Comparison of ENCODE assay signal across 11 cellular contexts in genomic region chr10:70221030-70221429, GRCh38. TPM values are rescaled to one million over a fixed set of nuclear protein-coding genes. Genes with fewer than 3 reads are reported as not detected.
A peak's percentile ranks its signal among the peaks of the same experiment; 100 is the strongest.
DNase-seq lines count a peak whose midpoint lies in the region; ATAC-seq and TF ChIP-seq lines count a peak whose summit lies in the region.
"Had no signal": no experiment of that assay in that cellular context is flagged by ENCODE, and none has a peak within 500 bp of the region (broad histone marks: within the 10 kb centered on the region; RNA-seq: fewer than 3 reads in every experiment).

No MANE protein-coding gene starts in this region.

- no peak overlapping the region for H2BK15ac ChIP-seq in IMR-90 (ENCODE audit: low read depth, low read length)

- H3K27me3 ChIP-seq in IMR-90 (ENCODE audit: control insufficient read depth, insufficient read depth, low read length) (no peaks in the 10 kb centered on the region), stomach (no peaks in the 10 kb centered on the region)
- H3K27me3 ChIP-seq: adrenal gland had no signal

- H3K9ac ChIP-seq in IMR-90 (ENCODE audit: low read depth, low read length) = no peak overlapping the region

- intact Hi-C loops in IMR-90 (cut with micrococcal nuclease) (loop anchor here (1.0 to 5.0 kb wide), 3 partner anchors 110 to 321 kb away; no protein-coding TSS in a partner anchor), stomach (cut with DNase I; ENCODE audit: low total_unique reads) (loop anchor here (5.0 kb wide), 1 partner anchor 146 kb away; no protein-coding TSS in a partner anchor)

- no CpG with 5 or more reads among the region's 1 CpG for WGBS in IMR-90 (ENCODE audit: extremely low coverage in 2 of 2, insufficient read length in 1 of 2), 2 experiments
- WGBS in stomach, 5 donors = 3 to 37% (median 14%) methylated on average over 1 of the region's 1 CpG

- BruUV-seq in IMR-90 (replicated peaks; lab: Mats Ljungman, UMichigan) = no TSS peak

- H3K27me3 Mint-ChIP-seq in T-helper 2 cell treated with Interferon-gamma antibody and Interleukin-4, amounts not matched to agents 5 μg/mL and 100 μg/mL, for 36 hours (ENCODE audit: low read depth) = no peaks in the 10 kb centered on the region
- H3K27me3 Mint-ChIP-seq in effector memory CD8-positive, alpha-beta T cell = no peaks in the 10 kb centered on the region

- peaks cover 5% of the 10 kb centered on the region for H3K36me3 ChIP-seq in IMR-90 (ENCODE audit: control insufficient read depth, insufficient read depth, low read length)
- H3K36me3 ChIP-seq in stomach = peaks cover 0 to 29% (median 27%) of the 10 kb centered on the region in 4 donors
- H3K36me3 ChIP-seq: adrenal gland had no signal

- H3K4me3 ChIP-seq in IMR-90 (ENCODE audit: insufficient read depth, low read depth, low read length) = no peak overlapping the region
- peak overlapping the region in 1 of 4 donors; percentile 6 for H3K4me3 ChIP-seq in stomach
- H3K4me3 ChIP-seq: adrenal gland had no signal

- H3K4me1 Mint-ChIP-seq in T-helper 2 cell treated with Interferon-gamma antibody and Interleukin-4, amounts not matched to agents 5 μg/mL and 100 μg/mL, for 36 hours (ENCODE audit: low read depth) = peaks cover 28% of the 10 kb centered on the region
- peaks cover 12 to 13% of the 10 kb centered on the region in 2 donors for H3K4me1 Mint-ChIP-seq in effector memory CD8-positive, alpha-beta T cell (ENCODE audit: low read depth in 2 of 2)

- no peak overlapping the region for H3K4me2 ChIP-seq in IMR-90 (ENCODE audit: low read depth, low read length)

- dilution Hi-C loops in IMR-90 (cut with HindIII; ENCODE audit: low sequenced_read_pairs, unreplicated experiment) = no loop called here

- in situ Hi-C loops in IMR-90 (cut with MboI; ENCODE audit: low sequenced_read_pairs) = no loop called here

- peak overlapping the region; percentile 73 for H3K4me3 Mint-ChIP-seq in T-helper 2 cell treated with Interferon-gamma antibody and Interleukin-4, amounts not matched to agents 5 μg/mL and 100 μg/mL, for 36 hours
- H3K4me3 Mint-ChIP-seq in effector memory CD8-positive, alpha-beta T cell = peak overlapping the region; percentile 1 to 46

- H3K18ac ChIP-seq in IMR-90 (ENCODE audit: low read depth, low read length) = no peak overlapping the region

- H3K4ac ChIP-seq in IMR-90 (ENCODE audit: low read depth, low read length) = no peak overlapping the region

- CTCF ChIA-PET in IMR-90 (lab: Yijun Ruan, JAX) = interaction anchor here (1.0 to 4.5 kb wide), 3 partner anchors 11 to 237 kb away, joined by 3 to 61 read pairs (median 8); no protein-coding TSS in a partner anchor

- peaks cover 28% of the 10 kb centered on the region for H3K36me3 Mint-ChIP-seq in T-helper 2 cell treated with Interferon-gamma antibody and Interleukin-4, amounts not matched to agents 5 μg/mL and 100 μg/mL, for 36 hours (ENCODE audit: low read depth)
- H3K36me3 Mint-ChIP-seq in effector memory CD8-positive, alpha-beta T cell (ENCODE audit: insufficient read depth) = peaks cover 12% of the 10 kb centered on the region

- H3K27ac Mint-ChIP-seq in T-helper 2 cell treated with Interferon-gamma antibody and Interleukin-4, amounts not matched to agents 5 μg/mL and 100 μg/mL, for 36 hours = peak overlapping the region; percentile 73
- peak overlapping the region; percentile 48 to 59 for H3K27ac Mint-ChIP-seq in effector memory CD8-positive, alpha-beta T cell

- TF ChIP-seq POLR2A in IMR-90 (IDR thresholded peaks at IDR 0.05; ENCODE audit: low read depth, low read length) = no peak
- no peak for TF ChIP-seq POLR2A in stomach (IDR thresholded peaks at IDR 0.05)

- POLR2A ChIA-PET in IMR-90 (lab: Charles Lee; ENCODE audit: unreplicated experiment) = no interaction called here

- H4K20me1 ChIP-seq in IMR-90 (ENCODE audit: insufficient read depth, low read length) = peaks cover 14% of the 10 kb centered on the region

- H3K27ac ChIP-seq in IMR-90 (ENCODE audit: insufficient read depth, low read length) (no peak overlapping the region), stomach (peak overlapping the region in 3 of 5 donors; percentile 24 to 49 (median 25))

- H2BK120ac ChIP-seq in IMR-90 (ENCODE audit: low read depth, low read length) = no peak overlapping the region

- no peak for TF ChIP-seq RAD21 in IMR-90 (IDR thresholded peaks at IDR 0.05; ENCODE audit: low read length)

- H4K5ac ChIP-seq in IMR-90 (ENCODE audit: low read depth, low read length) = no peak overlapping the region; the same call in 1 of the 2 replicates

- no peak for DNase-seq in T-helper 2 cell treated with Interferon-gamma antibody and Interleukin-4, amounts not matched to agents 5 μg/mL and 100 μg/mL, for 36 hours (ENCODE audit: low spot score)
- DNase-seq in T-helper 2 cell (no peak), IMR-90 (no peak), stomach (no peak), COLO668 (lab: John Stamatoyannopoulos, UW; ENCODE audit: unreplicated experiment) (no peak), LoVo (ENCODE audit: low spot score) (no peak)
- no peak for DNase-seq in effector memory CD8-positive, alpha-beta T cell
- DNase-seq: GF-D8, right cardiac atrium had no signal

- H2BK5ac ChIP-seq in IMR-90 (ENCODE audit: low read depth, low read length, poor library complexity, severe bottlenecking) = peak overlapping the region; percentile 76

- no peak for TF ChIP-seq EP300 in stomach (IDR thresholded peaks at IDR 0.05)

- H3K23ac ChIP-seq in IMR-90 (ENCODE audit: low read depth, low read length) = no peak overlapping the region; the same call in 1 of the 2 replicates

- H2AK5ac ChIP-seq in IMR-90 (ENCODE audit: low read depth, low read length) = no peak overlapping the region

- TF ChIP-seq CTCF in IMR-90 (conservative IDR thresholded peaks at IDR 0.05; ENCODE audit: low read depth, low read length) (no peak), stomach (IDR thresholded peaks at IDR 0.05) (no peak)

- H3K56ac ChIP-seq in IMR-90 (ENCODE audit: extremely low read depth, insufficient read depth, low read length) = no peak overlapping the region

- ATAC-seq in IMR-90 (ENCODE audit: low read depth) (no peak), GM19035 (IDR thresholded peaks at IDR 0.05; ENCODE audit: unreplicated experiment) (no peak)
- no peak for ATAC-seq in effector memory CD8-positive, alpha-beta T cell (replicated peaks)

- H3K9me3 Mint-ChIP-seq in T-helper 2 cell treated with Interferon-gamma antibody and Interleukin-4, amounts not matched to agents 5 μg/mL and 100 μg/mL, for 36 hours = no peaks in the 10 kb centered on the region
- no peaks in the 10 kb centered on the region for H3K9me3 Mint-ChIP-seq in effector memory CD8-positive, alpha-beta T cell

- 0 out of 2 replicates have a peak, but pooled peaks cover 3% of the 10 kb centered on the region for H3K9me1 ChIP-seq in IMR-90 (ENCODE audit: insufficient read depth, low read length)

- no peak overlapping the region for H2BK20ac ChIP-seq in IMR-90 (ENCODE audit: low read depth, low read length)

- no peak overlapping the region for H4K8ac ChIP-seq in IMR-90 (ENCODE audit: low read depth in 2 of 2, low read length in 2 of 2)

- H3K9me3 ChIP-seq in IMR-90 (ENCODE audit: control insufficient read depth, insufficient read depth, low read length) (no peaks in the 10 kb centered on the region), stomach (no peaks in the 10 kb centered on the region)
- H3K9me3 ChIP-seq: adrenal gland had no signal

- no peak overlapping the region for H3K14ac ChIP-seq in IMR-90 (replicated peaks; ENCODE audit: low read depth, low read length)

- peaks cover 1% of the 10 kb centered on the region; the same call in 1 of the 2 replicates for H3K4me1 ChIP-seq in IMR-90 (ENCODE audit: control insufficient read depth, insufficient read depth, low read length)
- peaks cover 4 to 21% (median 13%) of the 10 kb centered on the region in 4 donors for H3K4me1 ChIP-seq in stomach

- H3K79me1 ChIP-seq in IMR-90 (ENCODE audit: low read depth in 1 of 2, low read length in 2 of 2) = peaks cover 16 to 38% of the 10 kb centered on the region in 2 experiments

- no peak overlapping the region for H2AK9ac ChIP-seq in IMR-90 (replicated peaks; ENCODE audit: low read depth, low read length, poor library complexity)

- H4K91ac ChIP-seq in IMR-90 (ENCODE audit: insufficient read depth, low read depth, low read length) = no peak overlapping the region

- H2AFZ ChIP-seq in IMR-90 (replicated peaks; ENCODE audit: low read length, poor library complexity) = no peak overlapping the region

TF ChIP-seq in IMR-90, 13 proteins besides CTCF, POLR2A, EP300 and RAD21 (continues in another document):
- no peak for TF ChIP-seq MAZ (IDR thresholded peaks at IDR 0.05; ENCODE audit: borderline replicate concordance, low read depth, low read length)
- TF ChIP-seq RFX5 (IDR thresholded peaks at IDR 0.05; ENCODE audit: low read depth, low read length) = no peak
- TF ChIP-seq, protein P1, sequence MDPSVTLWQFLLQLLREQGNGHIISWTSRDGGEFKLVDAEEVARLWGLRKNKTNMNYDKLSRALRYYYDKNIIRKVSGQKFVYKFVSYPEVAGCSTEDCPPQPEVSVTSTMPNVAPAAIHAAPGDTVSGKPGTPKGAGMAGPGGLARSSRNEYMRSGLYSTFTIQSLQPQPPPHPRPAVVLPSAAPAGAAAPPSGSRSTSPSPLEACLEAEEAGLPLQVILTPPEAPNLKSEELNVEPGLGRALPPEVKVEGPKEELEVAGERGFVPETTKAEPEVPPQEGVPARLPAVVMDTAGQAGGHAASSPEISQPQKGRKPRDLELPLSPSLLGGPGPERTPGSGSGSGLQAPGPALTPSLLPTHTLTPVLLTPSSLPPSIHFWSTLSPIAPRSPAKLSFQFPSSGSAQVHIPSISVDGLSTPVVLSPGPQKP (IDR thresholded peaks at IDR 0.05; ENCODE audit: borderline replicate concordance, low read depth, low read length) = no peak
- TF ChIP-seq BHLHE40 (IDR thresholded peaks at IDR 0.05; ENCODE audit: low read depth, low read length) = no peak
- TF ChIP-seq NFE2L2 (IDR thresholded peaks at IDR 0.05; ENCODE audit: low read depth, low read length) = no peak
- TF ChIP-seq FOS (IDR thresholded peaks at IDR 0.05; ENCODE audit: low read depth, low read length) = no peak
- TF ChIP-seq CHD1 (IDR thresholded peaks at IDR 0.05; ENCODE audit: low read depth, low read length) = no peak
- TF ChIP-seq SMC3 (IDR thresholded peaks at IDR 0.05; ENCODE audit: low read depth, low read length) = no peak
- no peak for TF ChIP-seq MXI1 (IDR thresholded peaks at IDR 0.05; ENCODE audit: borderline replicate concordance, low read depth, low read length)

RNA-seq across cellular contexts. Expression of gene PPA1, which starts 12.2 kb away (rescaled TPM):
- 102 and 211 TPM in 2 replicates for total RNA-seq in IMR-90 (2012; rRNA removed)
- 69.4 and 78.6 TPM in 2 replicates for polyA plus RNA-seq in IMR-90 (2012; rRNA removed)
- 32.2 and 54.5 TPM in 2 replicates for polyA plus RNA-seq in IMR-90 (2012; cell fraction: cytosol; rRNA removed)
- 15.3 and 36.3 TPM in 2 replicates for polyA plus RNA-seq in IMR-90 (2012; cell fraction: nucleus; rRNA removed; ENCODE audit: low replicate concordance)
- 100 to 1,000 TPM in 2 of 5 donors, 10 to 100 TPM in 3; 18.1 to 140 (median 93.9) TPM for total RNA-seq in stomach
- 100 to 1,000 TPM; 152 to 217 (median 162) TPM for polyA plus RNA-seq in stomach

RNA-seq across cellular contexts. Expression of gene SAR1A, which starts 50.7 kb away (rescaled TPM):
- 161 and 272 TPM in 2 replicates for total RNA-seq in IMR-90 (2012; rRNA removed)
- polyA plus RNA-seq in IMR-90 (2012; rRNA removed) = 45.8 and 56.9 TPM in 2 replicates
- 11.8 and 25.4 TPM in 2 replicates for polyA plus RNA-seq in IMR-90 (2012; cell fraction: cytosol; rRNA removed)
- polyA plus RNA-seq in IMR-90 (2012; cell fraction: nucleus; rRNA removed; ENCODE audit: low replicate concordance) = 11.6 and 90.2 TPM in 2 replicates
- total RNA-seq in stomach = 100 to 1,000 TPM in 1 of 5 donors, 10 to 100 TPM in 3, 1 to 10 TPM in 1; 8.7 to 178 (median 48.0) TPM
- 10 to 100 TPM; 23.2 to 31.0 (median 30.0) TPM for polyA plus RNA-seq in stomach
